20 cellular contexts compared by ENCODE assay signal in the genomic region with DNA sequence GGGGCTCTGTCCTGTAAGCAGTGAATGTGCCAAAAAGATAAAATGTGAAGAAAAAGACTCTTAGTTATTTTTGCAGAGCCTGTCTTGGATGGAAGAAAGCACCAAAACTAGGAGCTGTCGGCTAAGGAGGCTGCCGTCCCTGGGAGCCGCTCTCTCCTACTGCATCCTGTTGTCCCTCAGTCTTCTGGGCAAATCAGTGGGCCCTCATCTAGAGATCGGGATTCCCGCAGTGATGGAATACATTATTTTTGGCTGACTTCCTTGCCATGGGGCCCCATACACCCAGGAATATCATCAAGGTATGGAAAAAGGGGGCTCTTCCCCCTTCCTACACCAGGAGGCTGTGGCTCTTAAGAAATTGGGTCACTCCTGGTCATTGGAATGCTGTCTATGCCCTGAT. TPM values are rescaled to one million over a fixed set of nuclear protein-coding genes. Genes with fewer than 3 reads are reported as not detected.
DNase-seq lines count a peak whose midpoint lies in the region; TF ChIP-seq lines count a peak whose summit lies in the region.
"Had no signal": no experiment of that assay in that cellular context is flagged by ENCODE, and none has a peak within 500 bp of the region (broad histone marks: within the 10 kb centered on the region; RNA-seq: fewer than 3 reads in every experiment).

No MANE protein-coding gene starts in this region.

- H3K27me3 Mint-ChIP-seq in type B pancreatic cell (no peaks in the 10 kb centered on the region), Calu3 (ENCODE audit: unreplicated experiment) (peaks cover 12% of the 10 kb centered on the region)

- no peaks in the 10 kb centered on the region for H3K36me3 ChIP-seq in BLaER1
- H3K36me3 ChIP-seq in BLaER1 treated with 17β-estradiol and CSF1 and Interleukin-3, amounts not matched to agents 10 nM and 100 nM, result no peaks in the 10 kb centered on the region
- H3K36me3 ChIP-seq: BE2C had no signal

- H3K9ac ChIP-seq in BLaER1, result no peak overlapping the region
- no peak overlapping the region for H3K9ac ChIP-seq in BLaER1 treated with 17β-estradiol and CSF1 and Interleukin-3, amounts not matched to agents 10 nM and 100 nM

- H3K4me3 Mint-ChIP-seq in type B pancreatic cell, result no peak overlapping the region
- no peak overlapping the region for H3K4me3 Mint-ChIP-seq in Calu3 (ENCODE audit: low read depth, unreplicated experiment)
- H3K4me3 Mint-ChIP-seq: CD14-positive monocyte; CD4-positive, alpha-beta memory T cell; CD4-positive, CD25-positive, alpha-beta regulatory T cell; CD8-positive, alpha-beta memory T cell had no signal

- H3K4me1 Mint-ChIP-seq in type B pancreatic cell (ENCODE audit: unreplicated experiment) (no peaks in the 10 kb centered on the region), Calu3 (ENCODE audit: low read depth, unreplicated experiment) (peaks cover 18% of the 10 kb centered on the region)
- H3K4me1 Mint-ChIP-seq: CD14-positive monocyte; CD4-positive, alpha-beta memory T cell; CD4-positive, CD25-positive, alpha-beta regulatory T cell; CD8-positive, alpha-beta memory T cell had no signal

- peak overlapping the region; percentile 65 for H3K4me2 ChIP-seq in BLaER1
- peak overlapping the region; percentile 33 to 96 (median 75) for H3K4me2 ChIP-seq in BLaER1 treated with 17β-estradiol and CSF1 and Interleukin-3, amounts not matched to agents 10 nM and 100 nM

- no peak for TF ChIP-seq CTCF in type B pancreatic cell (conservative IDR thresholded peaks at IDR 0.05)
- no peak for TF ChIP-seq CTCF in Calu3 (IDR thresholded peaks at IDR 0.05; ENCODE audit: unreplicated experiment)

- H3K27ac Mint-ChIP-seq in type B pancreatic cell, result no peak overlapping the region
- no peak overlapping the region for H3K27ac Mint-ChIP-seq in Calu3 (ENCODE audit: unreplicated experiment)
- H3K27ac Mint-ChIP-seq: CD14-positive monocyte; CD4-positive, alpha-beta memory T cell; CD4-positive, CD25-positive, alpha-beta regulatory T cell; CD8-positive, alpha-beta memory T cell had no signal

- H3K4me1 ChIP-seq in BLaER1, result peaks cover 40% of the 10 kb centered on the region
- H3K4me1 ChIP-seq in BLaER1 treated with 17β-estradiol and CSF1 and Interleukin-3, amounts not matched to agents 10 nM and 100 nM, result peaks cover 6 to 38% (median 31%) of the 10 kb centered on the region in 10 experiments; a peak in 18 of 20 replicates
- H3K4me1 ChIP-seq: BE2C had no signal

- H3K9me3 ChIP-seq in BLaER1, result no peaks in the 10 kb centered on the region
- 0 out of 22 replicates have a peak, but pooled peaks cover 0 to 3% (median 0%) of the 10 kb centered on the region in 11 experiments for H3K9me3 ChIP-seq in BLaER1 treated with 17β-estradiol and CSF1 and Interleukin-3, amounts not matched to agents 10 nM and 100 nM (replicated peaks in 1 of 11)
- H3K9me3 ChIP-seq: BE2C, Caco-2 had no signal

- intact Hi-C loops in Calu3 (cut with micrococcal nuclease; ENCODE audit: unreplicated experiment), result no loop called here

- DNase-seq in islet precursor cell (peak; percentile 18), type B pancreatic cell (ENCODE audit: extremely low spot score, unreplicated experiment) (peak; percentile 53), Calu3 (no peak), NCI-H524 (lab: John Stamatoyannopoulos, UW) (no peak), NCI-H524 treated with DMSO at 0.1 percent for 48 hours (lab: John Stamatoyannopoulos, UW) (no peak), COLO668 (lab: John Stamatoyannopoulos, UW; ENCODE audit: unreplicated experiment) (no peak)
- DNase-seq: 8988T; ACHN; BE2C; C1 segment of cervical spinal cord; Caco-2; CD4-positive, alpha-beta memory T cell; CD4-positive, CD25-positive, alpha-beta regulatory T cell; CD8-positive, alpha-beta memory T cell; DMS79 treated with DMSO at 0.1 percent for 48 hours; GF-D8 had no signal

- H3K9me3 Mint-ChIP-seq in type B pancreatic cell (no peaks in the 10 kb centered on the region), Calu3 (ENCODE audit: low read depth, unreplicated experiment) (no peaks in the 10 kb centered on the region)
- H3K9me3 Mint-ChIP-seq: CD4-positive, alpha-beta memory T cell; CD8-positive, alpha-beta memory T cell had no signal

- BruUV-seq in Calu3 (replicated peaks; lab: Mats Ljungman, UMichigan), result no TSS peak

- no peaks in the 10 kb centered on the region for H4K20me1 ChIP-seq in BLaER1
- no peaks in the 10 kb centered on the region for H4K20me1 ChIP-seq in BLaER1 treated with 17β-estradiol and CSF1 and Interleukin-3, amounts not matched to agents 10 nM and 100 nM

- 0 out of 2 replicates have a peak, but pooled peaks cover 4% of the 10 kb centered on the region for H3K27me3 ChIP-seq in BLaER1
- H3K27me3 ChIP-seq in BLaER1 treated with 17β-estradiol and CSF1 and Interleukin-3, amounts not matched to agents 10 nM and 100 nM, result peaks cover 0 to 7% (median 0%) of the 10 kb centered on the region in 11 experiments; a peak in 1 of 22 replicates
- H3K27me3 ChIP-seq: BE2C had no signal

- CTCF ChIA-PET in Calu3 (lab: Charles Lee), result no interaction called here

- 0 out of 2 replicates have a peak overlapping the region, but pooled peaks have one; percentile 0 for H3K27ac ChIP-seq in BLaER1
- no peak overlapping the region for H3K27ac ChIP-seq in BLaER1 treated with 17β-estradiol and CSF1 and Interleukin-3, amounts not matched to agents 10 nM and 100 nM

- H3K36me3 Mint-ChIP-seq in type B pancreatic cell, result no peaks in the 10 kb centered on the region
- no peaks in the 10 kb centered on the region for H3K36me3 Mint-ChIP-seq in Calu3 (ENCODE audit: insufficient read depth, unreplicated experiment)
- H3K36me3 Mint-ChIP-seq: CD14-positive monocyte; CD4-positive, alpha-beta memory T cell; CD4-positive, CD25-positive, alpha-beta regulatory T cell; CD8-positive, alpha-beta memory T cell had no signal

- H3K4me3 ChIP-seq in BLaER1, result no peak overlapping the region
- peak overlapping the region in 1 of 10 experiments; percentile 2; a peak in 2 of 20 replicates for H3K4me3 ChIP-seq in BLaER1 treated with 17β-estradiol and CSF1 and Interleukin-3, amounts not matched to agents 10 nM and 100 nM

RNA-seq across cellular contexts. Expression of a gene that starts 3.2 kb away (rescaled TPM):
- not detected in 2 replicates for total RNA-seq in type B pancreatic cell (ENCODE audit: low replicate concordance)
- not detected in 2 replicates for total RNA-seq in Calu3 (2022)
- total RNA-seq: A673; Caco-2; CD4-positive, alpha-beta memory T cell; CD4-positive, CD25-positive, alpha-beta regulatory T cell; CD8-positive, alpha-beta memory T cell had no signal

RNA-seq across cellular contexts. Expression of a gene that starts 37.0 kb away (rescaled TPM):
- total RNA-seq in type B pancreatic cell (ENCODE audit: low replicate concordance) (3.7 and 11.2 TPM in 2 replicates), Calu3 (2022) (not detected in 2 replicates)
- total RNA-seq: A673; CD4-positive, alpha-beta memory T cell; CD4-positive, CD25-positive, alpha-beta regulatory T cell; CD8-positive, alpha-beta memory T cell had no signal

Comparison
In these comparisons a context has a peak if more than half of its experiments do, and no peak if none do; other contexts are left out.
1. DNase-seq: peak in islet precursor cell (single experiment) and type B pancreatic cell (single experiment); none in Calu3 (single experiment), NCI-H524 (0 of 2), NCI-H524 treated with DMSO at 0.1 percent for 48 hours (single experiment) and COLO668 (single experiment).